ENCODE assay signal across 30 cellular contexts in genomic region chr18:32851936-32852335, GRCh38.
"Had no signal": no experiment of that assay in that cellular context is flagged by ENCODE, and none has a peak within 500 bp of the region (broad histone marks: within the 10 kb centered on the region; RNA-seq: fewer than 3 reads in every experiment).

No MANE protein-coding gene starts in this region.

- H3K27me3 Mint-ChIP-seq: activated CD4-positive, alpha-beta memory T cell treated with anti-CD3 and anti-CD28 coated beads for 36 hours; activated CD4-positive, alpha-beta T cell treated with anti-CD3 and anti-CD28 coated beads, Interleukin-2, amount 10 ng/mL, durations not matched to agents 7 days and 5 days; activated naive CD4-positive, alpha-beta T cell treated with anti-CD3 and anti-CD28 coated beads, Interleukin-2, amount 10 ng/mL, durations not matched to agents 7 days and 5 days; activated T-helper 17 cell treated with anti-CD3 and anti-CD28 coated beads, Interleukin-2, amount 50 U/mL, for 72 hours; T-cell had no signal

- FAIRE-seq: bronchial epithelial cell, TTC549 had no signal

- H3K4me3 ChIP-seq: body of pancreas, MG63, PC-9, SK-N-MC had no signal

- H3K27ac ChIP-seq: body of pancreas, KMS-11, PC-9, SK-N-MC, VCaP had no signal

- H3K9me3 ChIP-seq: body of pancreas, MG63 had no signal

- H3K4me1 ChIP-seq: body of pancreas had no signal

- H3K36me3 ChIP-seq: MG63 had no signal

- DNase-seq: activated CD4-positive, alpha-beta memory T cell treated with anti-CD3 and anti-CD28 coated beads for 36 hours; activated CD4-positive, alpha-beta T cell treated with anti-CD3 and anti-CD28 coated beads, Interleukin-2, amount 10 ng/mL, durations not matched to agents 7 days and 5 days; activated CD4-positive, CD25-positive, alpha-beta regulatory T cell; activated CD8-positive, alpha-beta memory T cell treated with anti-CD3 and anti-CD28 coated beads for 24 hours; activated gamma-delta T cell; activated naive CD4-positive, alpha-beta T cell treated with anti-CD3 and anti-CD28 coated beads, Interleukin-2, amount 10 ng/mL, durations not matched to agents 7 days and 5 days; activated naive CD8-positive, alpha-beta T cell treated with anti-CD3 and anti-CD28 coated beads for 36 hours; activated T-cell treated with anti-CD3 and anti-CD28 coated beads, Interleukin-2, amount 50 U/mL, for 48 hours; body of pancreas; central memory CD4-positive, alpha-beta T cell; MG63; MV-4-11; NCI-H1105; NCI-H1436; NCI-H1694 treated with DMSO at 0.1 percent for 48 hours; NCI-H2029 treated with DMSO at 0.1 percent for 48 hours; NCI-H345; NCI-H510A; NCI-H526 treated with DMSO at 0.1 percent for 48 hours; NK-92 treated with Interleukin-12 subunit alpha and Interleukin-12 subunit beta, amount 100 ng/mL, for 24 hours; PC-9; T-cell; T-helper 2 cell; T1000 had no signal

- H3K9ac ChIP-seq: KMS-11 had no signal

- H3K27me3 ChIP-seq: body of pancreas, MG63 had no signal

- H3K4me1 Mint-ChIP-seq: activated CD4-positive, alpha-beta T cell treated with anti-CD3 and anti-CD28 coated beads, Interleukin-2, amount 10 ng/mL, durations not matched to agents 7 days and 5 days; activated naive CD4-positive, alpha-beta T cell treated with anti-CD3 and anti-CD28 coated beads, Interleukin-2, amount 10 ng/mL, durations not matched to agents 7 days and 5 days; activated naive CD8-positive, alpha-beta T cell treated with anti-CD3 and anti-CD28 coated beads for 36 hours; activated T-helper 17 cell treated with anti-CD3 and anti-CD28 coated beads, Interleukin-2, amount 50 U/mL, for 72 hours; T-cell had no signal

- H3K4me2 ChIP-seq: KMS-11, PC-9 had no signal

- H3K36me3 Mint-ChIP-seq: activated CD4-positive, alpha-beta memory T cell treated with anti-CD3 and anti-CD28 coated beads for 36 hours; activated naive CD4-positive, alpha-beta T cell treated with anti-CD3 and anti-CD28 coated beads, Interleukin-2, amount 10 ng/mL, durations not matched to agents 7 days and 5 days; activated naive CD8-positive, alpha-beta T cell treated with anti-CD3 and anti-CD28 coated beads for 36 hours; T-cell had no signal

- H3K27ac Mint-ChIP-seq: activated CD4-positive, alpha-beta memory T cell treated with anti-CD3 and anti-CD28 coated beads for 36 hours; activated CD4-positive, alpha-beta T cell treated with anti-CD3 and anti-CD28 coated beads, Interleukin-2, amount 10 ng/mL, durations not matched to agents 7 days and 5 days; activated naive CD4-positive, alpha-beta T cell treated with anti-CD3 and anti-CD28 coated beads, Interleukin-2, amount 10 ng/mL, durations not matched to agents 7 days and 5 days; activated naive CD8-positive, alpha-beta T cell treated with anti-CD3 and anti-CD28 coated beads for 36 hours; activated T-helper 17 cell treated with anti-CD3 and anti-CD28 coated beads, Interleukin-2, amount 50 U/mL, for 72 hours; T-cell had no signal

- H3K4me3 Mint-ChIP-seq: activated CD4-positive, alpha-beta memory T cell treated with anti-CD3 and anti-CD28 coated beads for 36 hours; activated CD4-positive, alpha-beta T cell treated with anti-CD3 and anti-CD28 coated beads, Interleukin-2, amount 10 ng/mL, durations not matched to agents 7 days and 5 days; activated naive CD4-positive, alpha-beta T cell treated with anti-CD3 and anti-CD28 coated beads, Interleukin-2, amount 10 ng/mL, durations not matched to agents 7 days and 5 days; activated naive CD8-positive, alpha-beta T cell treated with anti-CD3 and anti-CD28 coated beads for 36 hours; activated T-helper 17 cell treated with anti-CD3 and anti-CD28 coated beads, Interleukin-2, amount 50 U/mL, for 72 hours; T-cell had no signal

- ATAC-seq: activated T-helper 17 cell treated with anti-CD3 and anti-CD28 coated beads, Interleukin-2, amount 50 U/mL, for 72 hours; body of pancreas; T-cell had no signal

- H3K9me3 Mint-ChIP-seq: activated naive CD4-positive, alpha-beta T cell treated with anti-CD3 and anti-CD28 coated beads, Interleukin-2, amount 10 ng/mL, durations not matched to agents 7 days and 5 days had no signal

- H2AFZ ChIP-seq: PC-9 had no signal
